ENCODE assay signal across 22 cellular contexts in genomic region chr2:176317246-176318065, GRCh38. TPM values are rescaled to one million over a fixed set of nuclear protein-coding genes. Genes with fewer than 3 reads are reported as not detected.
DNase-seq lines count a peak whose midpoint lies in the region; ATAC-seq and TF ChIP-seq lines count a peak whose summit lies in the region.
"Had no signal": no experiment of that assay in that cellular context is flagged by ENCODE, and none has a peak within 500 bp of the region (broad histone marks: within the 10 kb centered on the region; RNA-seq: fewer than 3 reads in every experiment).

No MANE protein-coding gene starts in this region.

- no peak overlapping the region for H2BK5ac ChIP-seq in H9 (ENCODE audit: insufficient read length, low read length)

- no peak overlapping the region for H2BK12ac ChIP-seq in H9 (ENCODE audit: insufficient read length, low read depth, low read length)

- no peaks in the 10 kb centered on the region; the same call in 1 of the 2 replicates for H3K36me3 ChIP-seq in PC-3 (ENCODE audit: low read depth, low read length)
- H3K36me3 ChIP-seq: right atrium auricular region had no signal

- H3K56ac ChIP-seq in H9 (ENCODE audit: insufficient read length, low read depth, low read length), result no peak overlapping the region

- H3K27me3 ChIP-seq in H9 (ENCODE audit: insufficient read depth, low read length), result no peaks in the 10 kb centered on the region
- H3K27me3 ChIP-seq in PC-3 (ENCODE audit: low read length), result no peaks in the 10 kb centered on the region
- H3K27me3 ChIP-seq: foreskin keratinocyte, right atrium auricular region, SJCRH30, upper lobe of left lung had no signal

- no peak overlapping the region for H4K8ac ChIP-seq in H9 (replicated peaks; ENCODE audit: insufficient read length, low read depth, low read length)

- H3K27ac ChIP-seq in H9 (ENCODE audit: insufficient read length, low read depth, low read length) (no peak overlapping the region), PC-3 (ENCODE audit: low read length) (no peak overlapping the region)
- H3K27ac ChIP-seq: foreskin keratinocyte, right atrium auricular region, SJCRH30, upper lobe of left lung had no signal

- H2BK120ac ChIP-seq in H9 (ENCODE audit: low read depth, low read length, poor library complexity, severe bottlenecking), result no peak overlapping the region

- H3T11ph ChIP-seq in H9 (ENCODE audit: low read length), result no peak overlapping the region

- BruUV-seq in PC-3 (replicated peaks; lab: Mats Ljungman, UMichigan), result no TSS peak

- no peaks in the 10 kb centered on the region for H3K79me1 ChIP-seq in H9 (ENCODE audit: insufficient read depth, low read depth, low read length, poor library complexity, severe bottlenecking)

- H4K91ac ChIP-seq in H9 (ENCODE audit: insufficient read length, low read depth, low read length), result no peak overlapping the region

- H2AK5ac ChIP-seq in H9 (ENCODE audit: insufficient read length, low read length), result no peak overlapping the region

- POLR2A ChIA-PET in PC-3 (lab: Charles Lee; ENCODE audit: unreplicated experiment), result no interaction called here

- H3K4ac ChIP-seq in H9 (ENCODE audit: low read depth, low read length), result no peak overlapping the region

- H3K9me3 ChIP-seq in H9 (ENCODE audit: control insufficient read depth, low read depth, low read length), result no peaks in the 10 kb centered on the region
- no peaks in the 10 kb centered on the region for H3K9me3 ChIP-seq in PC-3 (ENCODE audit: low read length)
- H3K9me3 ChIP-seq: right atrium auricular region, SJCRH30, upper lobe of left lung had no signal

- no peak overlapping the region for H3K23ac ChIP-seq in H9 (ENCODE audit: insufficient read length, low read depth, low read length)

- no peaks in the 10 kb centered on the region for H3K4me1 ChIP-seq in H9 (ENCODE audit: insufficient read depth, low read length)
- H3K4me1 ChIP-seq in PC-3 (ENCODE audit: insufficient read depth, low read length), result peaks cover 7% of the 10 kb centered on the region; the same call in 1 of the 2 replicates
- H3K4me1 ChIP-seq: right atrium auricular region, SJCRH30, upper lobe of left lung had no signal

- ATAC-seq in PC-3, result peak; percentile 33
- no peak for ATAC-seq in GM21717 (IDR thresholded peaks at IDR 0.05; ENCODE audit: unreplicated experiment)
- ATAC-seq: activated CD8-positive, alpha-beta T cell treated with anti-CD3 and anti-CD28 coated beads, Interleukin-2, amount 10 ng/mL, durations not matched to agents 7 days and 5 days; foreskin keratinocyte had no signal

- no peaks in the 10 kb centered on the region for H3K27me3 Mint-ChIP-seq in H9 (ENCODE audit: low read depth)
- H3K27me3 Mint-ChIP-seq: CD4-positive, CD25-positive, alpha-beta regulatory T cell; dendritic cell treated with granulocyte-macrophage colony-stimulating factor and Interleukin-4, amounts not matched to agents 40 ng/mL and 50 ng/mL, for 4 days had no signal

- DNase-seq in DMS53 (lab: John Stamatoyannopoulos, UW) (peak; percentile 44), H9 (no peak), PC-3 (no peak), globus pallidus (ENCODE audit: low spot score) (peak; percentile 29), NCI-H1930 (lab: John Stamatoyannopoulos, UW) (no peak), NCI-H187 (lab: John Stamatoyannopoulos, UW) (no peak)
- no peak for DNase-seq in stimulated activated CD4-positive, alpha-beta T cell treated with anti-CD3 and anti-CD28 coated beads, Interleukin-4, amount 100 ng/mL, for 24 hours
- DNase-seq: activated CD4-positive, CD25-positive, alpha-beta regulatory T cell; activated CD8-positive, alpha-beta T cell treated with anti-CD3 and anti-CD28 coated beads, Interleukin-2, amount 10 ng/mL, durations not matched to agents 7 days and 5 days; activated naive CD4-positive, alpha-beta T cell treated with anti-CD3 and anti-CD28 coated beads for 36 hours; activated T-cell treated with anti-CD3 and anti-CD28 coated beads, Interleukin-2, amount 50 U/mL, for 1 hour; CD4-positive, CD25-positive, alpha-beta regulatory T cell; foreskin keratinocyte; hippocampal formation; MV-4-11; NCI-H2081; NCI-H774; SJCRH30; upper lobe of left lung had no signal

- H2BK15ac ChIP-seq in H9 (ENCODE audit: low read depth, low read length), result no peak overlapping the region

- H3K4me3 Mint-ChIP-seq in H9, result no peak overlapping the region
- H3K4me3 Mint-ChIP-seq: activated CD8-positive, alpha-beta T cell treated with anti-CD3 and anti-CD28 coated beads, Interleukin-2, amount 10 ng/mL, durations not matched to agents 7 days and 5 days; activated naive CD4-positive, alpha-beta T cell treated with anti-CD3 and anti-CD28 coated beads for 36 hours; CD4-positive, CD25-positive, alpha-beta regulatory T cell; dendritic cell treated with granulocyte-macrophage colony-stimulating factor and Interleukin-4, amounts not matched to agents 40 ng/mL and 50 ng/mL, for 4 days had no signal

- H2AFZ ChIP-seq in H9 (ENCODE audit: low read length) (no peak overlapping the region), PC-3 (ENCODE audit: low read length) (no peak overlapping the region)

- no peaks in the 10 kb centered on the region for H3F3A ChIP-seq in PC-3 (ENCODE audit: low read length, unreplicated experiment)

- no peak overlapping the region for H3K4me3 ChIP-seq in PC-3 (ENCODE audit: low read length)
- H3K4me3 ChIP-seq: right atrium auricular region, SJCRH30, upper lobe of left lung had no signal

- H3K79me2 ChIP-seq in H9 (ENCODE audit: insufficient read depth, low read length) (no peaks in the 10 kb centered on the region), PC-3 (ENCODE audit: low read length) (no peaks in the 10 kb centered on the region)

- H3K23me2 ChIP-seq in H9 (ENCODE audit: insufficient read length, low read depth, low read length, poor library complexity, severe bottlenecking), result no peaks in the 10 kb centered on the region

- no peak overlapping the region for H3K14ac ChIP-seq in H9 (ENCODE audit: insufficient read depth, low read length)

- TF ChIP-seq CTCF in H9 (conservative IDR thresholded peaks at IDR 0.05) (no peak), PC-3 (conservative IDR thresholded peaks at IDR 0.05; ENCODE audit: low read depth, low read length) (no peak)

- H3K4me2 ChIP-seq in H9 (ENCODE audit: insufficient read depth, insufficient read length, low read length) (no peak overlapping the region), PC-3 (ENCODE audit: low read length) (no peak overlapping the region)

- no peak overlapping the region for H2BK20ac ChIP-seq in H9 (ENCODE audit: low read depth, low read length, poor library complexity, severe bottlenecking)

- H3K9me3 Mint-ChIP-seq in H9, result no peaks in the 10 kb centered on the region
- H3K9me3 Mint-ChIP-seq: activated naive CD4-positive, alpha-beta T cell treated with anti-CD3 and anti-CD28 coated beads for 36 hours; dendritic cell treated with granulocyte-macrophage colony-stimulating factor and Interleukin-4, amounts not matched to agents 40 ng/mL and 50 ng/mL, for 4 days had no signal

- H4K20me1 ChIP-seq in H9 (ENCODE audit: control insufficient read depth, insufficient read depth, insufficient read length), result no peaks in the 10 kb centered on the region
- H4K20me1 ChIP-seq in PC-3 (ENCODE audit: low read length), result no peaks in the 10 kb centered on the region

- H3K4me1 Mint-ChIP-seq in H9, result peaks cover 10 to 11% of the 10 kb centered on the region in 2 experiments

- no peak overlapping the region for H4K5ac ChIP-seq in H9 (ENCODE audit: insufficient read length, low read depth, low read length)

- no peak overlapping the region for H3K18ac ChIP-seq in H9 (ENCODE audit: insufficient read length, low read depth, low read length)

- no peak overlapping the region for H3K9ac ChIP-seq in H9 (ENCODE audit: extremely low read depth, insufficient read length, low read length)
- H3K9ac ChIP-seq in PC-3 (ENCODE audit: low read length), result no peak overlapping the region

- no CpG with 5 or more reads among the region's 1 CpG for whole genome bisulfite sequencing in H9 (ENCODE audit: extremely low coverage, insufficient read length, low lambda C conversion rate)

- peaks cover 0 to 8% (median 3%) of the 10 kb centered on the region in 3 experiments; a peak in 4 of 7 replicates for H3K36me3 Mint-ChIP-seq in H9 (ENCODE audit: insufficient read depth in 1 of 3, low read depth in 3 of 3)

- intact Hi-C loops in PC-3 (cut with micrococcal nuclease), result no loop called here

- no peaks in the 10 kb centered on the region for H3K9me2 ChIP-seq in PC-3 (replicated peaks; ENCODE audit: low read length)

- CTCF ChIA-PET in PC-3 (lab: Charles Lee), result interaction anchor here (1.0 kb wide), 1 partner anchor 190 kb away, joined by 4 read pairs; no protein-coding TSS in a partner anchor

- peak overlapping the region in 2 of 3 experiments; percentile 9 to 57; a peak in 3 of 7 replicates for H3K27ac Mint-ChIP-seq in H9
- H3K27ac Mint-ChIP-seq: activated CD8-positive, alpha-beta T cell treated with anti-CD3 and anti-CD28 coated beads, Interleukin-2, amount 10 ng/mL, durations not matched to agents 7 days and 5 days; activated naive CD4-positive, alpha-beta T cell treated with anti-CD3 and anti-CD28 coated beads for 36 hours; dendritic cell treated with granulocyte-macrophage colony-stimulating factor and Interleukin-4, amounts not matched to agents 40 ng/mL and 50 ng/mL, for 4 days had no signal

RNA-seq across cellular contexts. Expression of gene MTX2, which starts 48.2 kb away (rescaled TPM):
- total RNA-seq in H9 (2021) (29.3 and 30.8 TPM in 2 replicates), PC-3 (2014; rRNA removed) (33.3 and 54.5 TPM in 2 replicates)

Comparison
In these comparisons a context has a peak if more than half of its experiments do, and no peak if none do; other contexts are left out.
1. DNase-seq: peak in DMS53 (single experiment) and globus pallidus (single experiment); none in H9 (single experiment), PC-3 (single experiment), NCI-H1930 (0 of 2), NCI-H187 (0 of 2) and stimulated activated CD4-positive, alpha-beta T cell treated with anti-CD3 and anti-CD28 coated beads, Interleukin-4, amount 100 ng/mL, for 24 hours (single experiment).